14 cellular contexts compared by ENCODE assay signal in the genomic region with DNA sequence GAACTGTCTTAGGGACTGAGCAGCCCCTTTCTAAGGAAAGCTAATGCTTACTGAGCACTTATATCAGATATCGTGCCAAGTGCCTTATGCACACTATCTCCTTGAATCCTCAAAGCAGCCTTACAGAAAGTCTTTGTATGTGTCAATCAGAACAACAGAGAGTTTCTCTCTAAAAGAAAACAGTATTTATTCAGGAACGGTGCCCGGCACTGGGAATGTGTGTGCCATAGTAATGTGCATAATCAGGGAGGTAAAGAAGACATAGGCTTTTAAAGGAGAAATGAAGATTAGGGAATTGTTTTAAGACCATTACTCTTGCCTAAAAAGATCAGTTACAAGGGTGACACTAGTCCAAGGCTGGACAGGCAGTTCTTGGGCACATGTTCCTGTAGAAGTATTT. TPM values are rescaled to one million over a fixed set of nuclear protein-coding genes. Genes with fewer than 3 reads are reported as not detected.
"Had no signal": no experiment of that assay in that cellular context is flagged by ENCODE, and none has a peak within 500 bp of the region (broad histone marks: within the 10 kb centered on the region; RNA-seq: fewer than 3 reads in every experiment).

No MANE protein-coding gene starts in this region.

RNA-seq across cellular contexts. Expression of a gene that starts 17.3 kb away (rescaled TPM):
- total RNA-seq: activated B cell treated with CpG ODN at 0.5 μM for 24 hours; activated CD4-positive, alpha-beta memory T cell treated with anti-CD3 and anti-CD28 coated beads for 36 hours; activated CD4-positive, alpha-beta T cell treated with anti-CD3 and anti-CD28 coated beads, Interleukin-2, amount 10 ng/mL, durations not matched to agents 24 days and 14 days; activated CD8-positive, alpha-beta memory T cell treated with anti-CD3 and anti-CD28 coated beads for 36 hours; activated CD8-positive, alpha-beta T cell treated with anti-CD3 and anti-CD28 coated beads for 36 hours; activated naive CD8-positive, alpha-beta T cell treated with anti-CD3 and anti-CD28 coated beads, Interleukin-2, amount 10 ng/mL, durations not matched to agents 7 days and 5 days; activated T-cell treated with anti-CD3 and anti-CD28 coated beads, Interleukin-2, amount 50 U/mL, for 4 hours; activated T-cell treated with anti-CD3 and anti-CD28 coated beads, Interleukin-2, amount 50 U/mL, for 72 hours; activated T-helper 1 cell treated with anti-CD3 and anti-CD28 coated beads, Interleukin-12 subunit alpha, Interleukin-12 subunit beta, Interleukin-2, Interleukin-4 antibody, amounts not matched to agents 30 ng/mL and 10 ng/mL and 1 ng/mL, durations not matched to agents 14 hours and 24 hours and 36 hours; activated T-helper 17 cell treated with anti-CD3 and anti-CD28 coated beads, Interleukin-2, amount 50 U/mL, for 72 hours; ascending aorta; body of pancreas; cardiac septum; T-helper 2 cell treated with Interferon-gamma antibody and Interleukin-4, amounts not matched to agents 100 ng/mL and 5 ng/mL, for 36 hours had no signal
